ENCODE assay signal across 16 cellular contexts in the genomic region with DNA sequence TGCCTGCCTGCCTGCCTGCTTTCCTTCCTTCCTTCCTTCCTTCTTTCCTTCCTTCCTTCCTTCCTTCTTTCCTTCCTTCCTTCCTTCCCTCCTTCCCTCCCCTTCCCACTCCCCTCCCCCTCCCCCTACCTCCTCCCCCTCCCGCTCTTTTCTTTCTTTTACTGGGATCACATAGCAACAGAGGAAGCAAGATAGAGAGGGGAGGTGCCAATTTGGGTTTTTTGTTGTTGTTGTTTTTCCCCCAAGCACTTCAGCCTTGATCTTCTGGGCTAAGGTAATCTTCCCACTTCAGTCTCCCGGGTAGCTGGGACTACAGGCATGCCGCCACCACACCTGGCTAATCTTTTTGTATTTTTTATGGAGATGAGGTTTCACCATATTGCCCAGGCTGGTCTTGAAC.
"Had no signal": no experiment of that assay in that cellular context is flagged by ENCODE, and none has a peak within 500 bp of the region (broad histone marks: within the 10 kb centered on the region; RNA-seq: fewer than 3 reads in every experiment).

No MANE protein-coding gene starts in this region.

- H3K9me3 ChIP-seq: body of pancreas, lower lobe of right lung, spleen, testis had no signal

- H3K27ac Mint-ChIP-seq: activated CD8-positive, alpha-beta memory T cell treated with anti-CD3 and anti-CD28 coated beads, Interleukin-2, amount 10 ng/mL, durations not matched to agents 7 days and 5 days; activated T-cell treated with anti-CD3 and anti-CD28 coated beads, Interleukin-2, amount 50 U/mL, for 24 hours; nephron had no signal

- H3K27me3 ChIP-seq: body of pancreas, spleen, testis had no signal

- H3K27ac ChIP-seq: body of pancreas, lower lobe of right lung, testis had no signal

- H3K36me3 ChIP-seq: lower lobe of right lung, spleen had no signal

- H3K4me3 ChIP-seq: body of pancreas, lower lobe of right lung, spleen, testis had no signal

- H3K4me3 Mint-ChIP-seq: activated CD8-positive, alpha-beta memory T cell treated with anti-CD3 and anti-CD28 coated beads, Interleukin-2, amount 10 ng/mL, durations not matched to agents 7 days and 5 days; activated T-cell treated with anti-CD3 and anti-CD28 coated beads, Interleukin-2, amount 50 U/mL, for 24 hours; nephron had no signal

- DNase-seq: activated CD8-positive, alpha-beta memory T cell treated with anti-CD3 and anti-CD28 coated beads, Interleukin-2, amount 10 ng/mL, durations not matched to agents 7 days and 5 days; activated gamma-delta T cell; activated T-cell treated with anti-CD3 and anti-CD28 coated beads, Interleukin-2, amount 50 U/mL, for 24 hours; body of pancreas; central memory CD4-positive, alpha-beta T cell; erythroblast; hypothalamus; lower lobe of right lung; spleen; stimulated activated CD4-positive, alpha-beta T cell treated with anti-CD3 and anti-CD28 coated beads, Interleukin-1b, Interleukin-23, amount 100 ng/mL, for 48 hours; stimulated activated naive CD4-positive, alpha-beta T cell treated with Interleukin-2 at 50 U/mL for 16 hours; T-helper 2 cell; testis had no signal

- H3K4me1 ChIP-seq: testis had no signal

- ATAC-seq: activated CD4-positive, CD25-positive, alpha-beta regulatory T cell treated with anti-CD3 and anti-CD28 coated beads, Interleukin-2, amount 50 U/mL, for 24 hours; activated CD8-positive, alpha-beta memory T cell treated with anti-CD3 and anti-CD28 coated beads, Interleukin-2, amount 10 ng/mL, durations not matched to agents 7 days and 5 days; body of pancreas; lower lobe of right lung; sciatic nerve had no signal

- H3K9me3 Mint-ChIP-seq: activated T-cell treated with anti-CD3 and anti-CD28 coated beads, Interleukin-2, amount 50 U/mL, for 24 hours; nephron had no signal

- H3K27me3 Mint-ChIP-seq: activated CD8-positive, alpha-beta memory T cell treated with anti-CD3 and anti-CD28 coated beads, Interleukin-2, amount 10 ng/mL, durations not matched to agents 7 days and 5 days; activated T-cell treated with anti-CD3 and anti-CD28 coated beads, Interleukin-2, amount 50 U/mL, for 24 hours had no signal
